In the genomic region with DNA sequence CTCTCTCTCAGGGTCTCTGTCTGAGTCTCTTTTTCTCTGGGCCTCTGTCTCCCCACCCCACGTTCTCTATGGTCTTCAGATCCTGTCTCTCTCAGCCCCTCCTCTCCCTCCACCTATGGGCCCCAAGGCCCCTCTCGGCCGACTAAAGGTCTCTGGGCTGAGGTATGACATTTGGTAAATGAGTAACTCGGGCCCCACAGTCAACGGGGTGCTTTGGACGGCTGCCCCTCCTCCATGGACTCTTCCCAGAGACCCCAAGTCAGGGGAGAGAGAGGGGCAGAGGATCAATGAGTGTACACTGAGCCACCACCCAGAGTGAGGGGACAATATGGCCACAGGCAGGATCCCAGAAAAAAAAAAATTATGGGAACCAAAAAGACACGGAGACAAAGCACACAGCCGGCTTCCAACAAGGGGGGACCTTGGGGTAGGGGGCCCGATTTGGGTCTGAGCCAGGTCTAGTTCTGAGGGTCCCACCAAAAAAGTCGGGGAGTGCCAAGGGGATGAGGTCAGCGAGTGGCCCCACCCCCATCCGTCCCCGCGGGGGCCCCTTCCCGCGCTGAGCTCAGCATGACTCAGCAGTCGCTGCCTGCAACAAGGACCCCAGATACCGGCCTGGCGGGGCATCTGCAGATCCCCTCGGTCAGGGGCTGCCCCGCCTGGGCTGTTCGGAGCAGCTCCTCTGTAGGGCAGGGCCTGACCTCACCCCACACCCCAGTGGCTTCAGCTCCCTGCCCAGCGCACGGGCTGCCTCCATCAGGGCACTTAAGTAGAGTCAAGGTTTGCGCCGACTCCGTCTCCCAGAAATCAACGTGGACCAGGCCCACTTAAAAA, we compare ENCODE assay signal across 2 cellular contexts.
A peak's percentile ranks its signal among the peaks of the same experiment; 100 is the strongest.
TF ChIP-seq lines count a peak whose summit lies in the region.

No MANE protein-coding gene starts in this region.

TF ChIP-seq in HCT116, 20 proteins besides CTCF, POLR2A, EP300 and RAD21:
- no peak for TF ChIP-seq CEBPB (IDR thresholded peaks at IDR 0.05; ENCODE audit: low read depth)
- no peak for TF ChIP-seq CBX3 (IDR thresholded peaks at IDR 0.05; ENCODE audit: low read depth)
- TF ChIP-seq POLR2AphosphoS5 (IDR thresholded peaks at IDR 0.05; ENCODE audit: low read depth, low read length) = peak; percentile 59
- TF ChIP-seq TCF7L2 (IDR thresholded peaks at IDR 0.05; ENCODE audit: borderline replicate concordance, extremely low read depth, insufficient read depth, insufficient read length) = peak; percentile 24
- TF ChIP-seq SP1 (IDR thresholded peaks at IDR 0.05; ENCODE audit: low read depth) = peak; percentile 71; the same call in 1 of the 2 replicates
- peak; percentile 89 for TF ChIP-seq FOSL1 (IDR thresholded peaks at IDR 0.05; ENCODE audit: low read depth)
- TF ChIP-seq, protein P1, sequence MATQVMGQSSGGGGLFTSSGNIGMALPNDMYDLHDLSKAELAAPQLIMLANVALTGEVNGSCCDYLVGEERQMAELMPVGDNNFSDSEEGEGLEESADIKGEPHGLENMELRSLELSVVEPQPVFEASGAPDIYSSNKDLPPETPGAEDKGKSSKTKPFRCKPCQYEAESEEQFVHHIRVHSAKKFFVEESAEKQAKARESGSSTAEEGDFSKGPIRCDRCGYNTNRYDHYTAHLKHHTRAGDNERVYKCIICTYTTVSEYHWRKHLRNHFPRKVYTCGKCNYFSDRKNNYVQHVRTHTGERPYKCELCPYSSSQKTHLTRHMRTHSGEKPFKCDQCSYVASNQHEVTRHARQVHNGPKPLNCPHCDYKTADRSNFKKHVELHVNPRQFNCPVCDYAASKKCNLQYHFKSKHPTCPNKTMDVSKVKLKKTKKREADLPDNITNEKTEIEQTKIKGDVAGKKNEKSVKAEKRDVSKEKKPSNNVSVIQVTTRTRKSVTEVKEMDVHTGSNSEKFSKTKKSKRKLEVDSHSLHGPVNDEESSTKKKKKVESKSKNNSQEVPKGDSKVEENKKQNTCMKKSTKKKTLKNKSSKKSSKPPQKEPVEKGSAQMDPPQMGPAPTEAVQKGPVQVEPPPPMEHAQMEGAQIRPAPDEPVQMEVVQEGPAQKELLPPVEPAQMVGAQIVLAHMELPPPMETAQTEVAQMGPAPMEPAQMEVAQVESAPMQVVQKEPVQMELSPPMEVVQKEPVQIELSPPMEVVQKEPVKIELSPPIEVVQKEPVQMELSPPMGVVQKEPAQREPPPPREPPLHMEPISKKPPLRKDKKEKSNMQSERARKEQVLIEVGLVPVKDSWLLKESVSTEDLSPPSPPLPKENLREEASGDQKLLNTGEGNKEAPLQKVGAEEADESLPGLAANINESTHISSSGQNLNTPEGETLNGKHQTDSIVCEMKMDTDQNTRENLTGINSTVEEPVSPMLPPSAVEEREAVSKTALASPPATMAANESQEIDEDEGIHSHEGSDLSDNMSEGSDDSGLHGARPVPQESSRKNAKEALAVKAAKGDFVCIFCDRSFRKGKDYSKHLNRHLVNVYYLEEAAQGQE (IDR thresholded peaks at IDR 0.05; ENCODE audit: low read depth) = no peak
- TF ChIP-seq ELF1 (IDR thresholded peaks at IDR 0.05; ENCODE audit: borderline replicate concordance, low read depth) = no peak
- no peak for TF ChIP-seq EGR1 (IDR thresholded peaks at IDR 0.05; ENCODE audit: low read depth)
- peak; percentile 76 for TF ChIP-seq JUND (IDR thresholded peaks at IDR 0.05)
- TF ChIP-seq ZFX (IDR thresholded peaks at IDR 0.05) = peak; percentile 55; the same call in 1 of the 2 replicates
- TF ChIP-seq EZH2phosphoT487 (IDR thresholded peaks at IDR 0.05; ENCODE audit: borderline replicate concordance) = no peak
- TF ChIP-seq MAX (IDR thresholded peaks at IDR 0.05) = peak; percentile 22; the same call in 1 of the 2 replicates
- TF ChIP-seq SIN3A (IDR thresholded peaks at IDR 0.05; ENCODE audit: low read depth) = no peak
- TF ChIP-seq ZNF274 (IDR thresholded peaks at IDR 0.05; ENCODE audit: low read depth, low read length) = no peak
- TF ChIP-seq EZH2 (IDR thresholded peaks at IDR 0.05) = no peak
- no peak for TF ChIP-seq SRF (IDR thresholded peaks at IDR 0.05; ENCODE audit: low read depth)
- TF ChIP-seq ATF3 (IDR thresholded peaks at IDR 0.05) = no peak
- no peak for TF ChIP-seq YY1 (IDR thresholded peaks at IDR 0.05; ENCODE audit: extremely low read depth, insufficient replicate concordance, low read depth, low read length)
- TF ChIP-seq ZBTB33 (IDR thresholded peaks at IDR 0.05; ENCODE audit: extremely low read depth, insufficient replicate concordance, low read length) = peak; percentile 45

TF ChIP-seq in SK-N-SH, 30 proteins besides CTCF, POLR2A, EP300 and RAD21:
- TF ChIP-seq RCOR1 (IDR thresholded peaks at IDR 0.05; ENCODE audit: low read length) (no peak), FOXM1 (IDR thresholded peaks at IDR 0.05; ENCODE audit: low read depth) (no peak), MEF2A (IDR thresholded peaks at IDR 0.05; ENCODE audit: borderline replicate concordance, low read depth) (no peak), CHD2 (IDR thresholded peaks at IDR 0.05; ENCODE audit: low read length, partially characterized antibody) (no peak), RFX5 (IDR thresholded peaks at IDR 0.05; ENCODE audit: low read length) (no peak), ELF1 (IDR thresholded peaks at IDR 0.05) (no peak), NFIC (IDR thresholded peaks at IDR 0.05; ENCODE audit: borderline replicate concordance) (peak; percentile 51; the same call in 1 of the 2 replicates), MAX (IDR thresholded peaks at IDR 0.05; ENCODE audit: low read depth) (no peak), ZBTB33 (IDR thresholded peaks at IDR 0.05; ENCODE audit: borderline replicate concordance, low read depth) (no peak), NRF1 (IDR thresholded peaks at IDR 0.05; ENCODE audit: low read depth, low read length) (no peak), GATA2 (CRISPR knock-in tag; IDR thresholded peaks at IDR 0.05) (no peak), YY1 (IDR thresholded peaks at IDR 0.05; ENCODE audit: low read depth) (no peak), TEAD4 (IDR thresholded peaks at IDR 0.05; ENCODE audit: borderline replicate concordance, insufficient read depth) (0 out of 2 replicates have a peak, but pooled peaks have one; percentile 46), TAF1 (IDR thresholded peaks at IDR 0.05; ENCODE audit: borderline replicate concordance, low read depth, low read length) (no peak), JUND (IDR thresholded peaks at IDR 0.05) (peak; percentile 72), FOXJ3 (CRISPR knock-in tag; IDR thresholded peaks at IDR 0.05) (no peak), EZH2phosphoT487 (IDR thresholded peaks at IDR 0.05; ENCODE audit: borderline replicate concordance, low read depth) (no peak), TCF12 (IDR thresholded peaks at IDR 0.05) (peak; percentile 29; the same call in 1 of the 2 replicates), MXI1 (IDR thresholded peaks at IDR 0.05; ENCODE audit: low read depth, low read length) (no peak), FOSL2 (IDR thresholded peaks at IDR 0.05; ENCODE audit: borderline replicate concordance, low read depth) (peak; percentile 79; the same call in 1 of the 2 replicates), GABPA (IDR thresholded peaks at IDR 0.05; ENCODE audit: low read depth) (no peak), RXRA (IDR thresholded peaks at IDR 0.05; ENCODE audit: borderline replicate concordance, low read depth) (no peak), SIN3A (IDR thresholded peaks at IDR 0.05; ENCODE audit: borderline replicate concordance, low read depth, low read length) (no peak), SMC3 (IDR thresholded peaks at IDR 0.05; ENCODE audit: low read depth, low read length) (no peak), POLR2AphosphoS5 (IDR thresholded peaks at IDR 0.05; ENCODE audit: low read depth, low read length) (no peak; the same call in 1 of the 2 replicates)
- TF ChIP-seq, protein P2, sequence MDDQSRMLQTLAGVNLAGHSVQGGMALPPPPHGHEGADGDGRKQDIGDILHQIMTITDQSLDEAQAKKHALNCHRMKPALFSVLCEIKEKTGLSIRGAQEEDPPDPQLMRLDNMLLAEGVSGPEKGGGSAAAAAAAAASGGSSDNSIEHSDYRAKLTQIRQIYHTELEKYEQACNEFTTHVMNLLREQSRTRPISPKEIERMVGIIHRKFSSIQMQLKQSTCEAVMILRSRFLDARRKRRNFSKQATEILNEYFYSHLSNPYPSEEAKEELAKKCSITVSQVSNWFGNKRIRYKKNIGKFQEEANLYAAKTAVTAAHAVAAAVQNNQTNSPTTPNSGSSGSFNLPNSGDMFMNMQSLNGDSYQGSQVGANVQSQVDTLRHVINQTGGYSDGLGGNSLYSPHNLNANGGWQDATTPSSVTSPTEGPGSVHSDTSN (IDR thresholded peaks at IDR 0.05) = peak; percentile 48
- TF ChIP-seq, protein P3, sequence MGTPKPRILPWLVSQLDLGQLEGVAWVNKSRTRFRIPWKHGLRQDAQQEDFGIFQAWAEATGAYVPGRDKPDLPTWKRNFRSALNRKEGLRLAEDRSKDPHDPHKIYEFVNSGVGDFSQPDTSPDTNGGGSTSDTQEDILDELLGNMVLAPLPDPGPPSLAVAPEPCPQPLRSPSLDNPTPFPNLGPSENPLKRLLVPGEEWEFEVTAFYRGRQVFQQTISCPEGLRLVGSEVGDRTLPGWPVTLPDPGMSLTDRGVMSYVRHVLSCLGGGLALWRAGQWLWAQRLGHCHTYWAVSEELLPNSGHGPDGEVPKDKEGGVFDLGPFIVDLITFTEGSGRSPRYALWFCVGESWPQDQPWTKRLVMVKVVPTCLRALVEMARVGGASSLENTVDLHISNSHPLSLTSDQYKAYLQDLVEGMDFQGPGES (IDR thresholded peaks at IDR 0.05; ENCODE audit: low read depth, low read length) = no peak
- TF ChIP-seq, protein P4, sequence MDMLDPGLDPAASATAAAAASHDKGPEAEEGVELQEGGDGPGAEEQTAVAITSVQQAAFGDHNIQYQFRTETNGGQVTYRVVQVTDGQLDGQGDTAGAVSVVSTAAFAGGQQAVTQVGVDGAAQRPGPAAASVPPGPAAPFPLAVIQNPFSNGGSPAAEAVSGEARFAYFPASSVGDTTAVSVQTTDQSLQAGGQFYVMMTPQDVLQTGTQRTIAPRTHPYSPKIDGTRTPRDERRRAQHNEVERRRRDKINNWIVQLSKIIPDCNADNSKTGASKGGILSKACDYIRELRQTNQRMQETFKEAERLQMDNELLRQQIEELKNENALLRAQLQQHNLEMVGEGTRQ (IDR thresholded peaks at IDR 0.05; ENCODE audit: borderline replicate concordance, low read depth, low read length) = no peak
- TF ChIP-seq, protein P5, sequence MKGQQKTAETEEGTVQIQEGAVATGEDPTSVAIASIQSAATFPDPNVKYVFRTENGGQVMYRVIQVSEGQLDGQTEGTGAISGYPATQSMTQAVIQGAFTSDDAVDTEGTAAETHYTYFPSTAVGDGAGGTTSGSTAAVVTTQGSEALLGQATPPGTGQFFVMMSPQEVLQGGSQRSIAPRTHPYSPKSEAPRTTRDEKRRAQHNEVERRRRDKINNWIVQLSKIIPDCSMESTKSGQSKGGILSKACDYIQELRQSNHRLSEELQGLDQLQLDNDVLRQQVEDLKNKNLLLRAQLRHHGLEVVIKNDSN (IDR thresholded peaks at IDR 0.05; ENCODE audit: borderline replicate concordance, low read depth) = no peak
- TF ChIP-seq, protein P1 (IDR thresholded peaks at IDR 0.05; ENCODE audit: low read depth, low read length) = no peak; the same call in 1 of the 2 replicates
TF ChIP-seq in SK-N-SH: peak in this region for 6.
